ENCODE assay signal across 1 cellular context in genomic region chr5:83077662-83078261, GRCh38.
TF ChIP-seq lines count a peak whose summit lies in the region.

No MANE protein-coding gene starts in this region.

TF ChIP-seq in HCT116, 20 proteins besides CTCF, POLR2A, EP300 and RAD21 (continued from another document):
- no peak for TF ChIP-seq MAX (IDR thresholded peaks at IDR 0.05)
- no peak for TF ChIP-seq FOSL1 (IDR thresholded peaks at IDR 0.05; ENCODE audit: low read depth)
- no peak for TF ChIP-seq YY1 (IDR thresholded peaks at IDR 0.05; ENCODE audit: extremely low read depth, insufficient replicate concordance, low read depth, low read length)
- TF ChIP-seq JUND (IDR thresholded peaks at IDR 0.05) = no peak
TF ChIP-seq in HCT116: peak in this region for 0.
